1 cellular context compared by ENCODE assay signal in genomic region chr3:86990734-86991481, GRCh38.
A peak's percentile ranks its signal among the peaks of the same experiment; 100 is the strongest.
TF ChIP-seq lines count a peak whose summit lies in the region.

Gene VGLL3, minus strand, starts transcription at chr3:86991149. Its CDS starts 406 bp downstream, at chr3:86990743.

TF ChIP-seq in HepG2, 621 proteins besides CTCF, POLR2A, EP300 and RAD21 (continued from another document):
- 0 out of 2 replicates have a peak, but pooled peaks have one; percentile 28 for TF ChIP-seq ZBTB2 (CRISPR knock-in tag; IDR thresholded peaks at IDR 0.05; ENCODE audit: low read depth)
TF ChIP-seq in HepG2: peak in this region for 2.
